ENCODE assay signal across 1 cellular context in the genomic region with DNA sequence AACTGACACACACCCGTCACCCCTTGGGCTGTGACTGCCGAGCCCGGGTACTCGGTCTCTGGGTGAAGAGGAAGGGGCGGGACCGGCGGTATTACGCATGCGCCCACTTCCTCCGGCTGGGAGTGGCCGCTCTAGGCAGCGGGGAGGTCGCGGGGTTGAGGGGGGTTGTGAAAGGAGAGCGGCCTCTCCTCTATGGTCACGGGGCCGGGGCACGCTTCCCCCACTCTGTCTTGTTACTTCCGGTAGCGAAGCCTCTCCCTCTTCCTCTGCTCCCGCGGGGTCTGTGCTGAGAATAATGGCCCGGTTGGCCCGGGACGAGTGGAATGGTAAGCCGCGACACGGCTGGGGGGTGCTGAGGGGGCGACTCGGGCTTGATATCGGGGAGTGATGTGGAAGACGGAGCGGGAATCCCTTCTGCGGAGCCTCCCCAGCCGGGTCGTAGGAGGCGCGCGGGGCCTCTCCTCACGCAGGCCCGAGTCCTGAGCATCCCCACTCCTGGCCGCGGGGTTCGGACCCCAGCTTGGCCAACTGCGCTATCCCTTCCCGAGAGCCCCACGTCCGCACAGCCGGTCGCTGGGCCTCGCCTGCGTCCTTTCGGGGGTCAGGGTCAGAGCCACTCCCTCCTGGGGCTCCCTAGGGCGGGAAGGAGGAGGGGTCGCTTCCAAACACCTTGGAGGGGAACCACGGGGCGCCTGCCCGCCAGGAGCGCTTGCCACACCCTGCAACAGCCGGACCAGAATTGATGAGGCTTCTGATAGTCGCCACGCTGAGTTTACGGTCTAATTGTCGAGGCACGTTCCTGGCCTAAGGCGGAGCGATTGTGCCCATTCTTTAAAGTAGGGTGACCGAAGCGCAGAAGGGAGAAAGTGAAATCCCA.
TF ChIP-seq lines count a peak whose summit lies in the region.

A gene with protein sequence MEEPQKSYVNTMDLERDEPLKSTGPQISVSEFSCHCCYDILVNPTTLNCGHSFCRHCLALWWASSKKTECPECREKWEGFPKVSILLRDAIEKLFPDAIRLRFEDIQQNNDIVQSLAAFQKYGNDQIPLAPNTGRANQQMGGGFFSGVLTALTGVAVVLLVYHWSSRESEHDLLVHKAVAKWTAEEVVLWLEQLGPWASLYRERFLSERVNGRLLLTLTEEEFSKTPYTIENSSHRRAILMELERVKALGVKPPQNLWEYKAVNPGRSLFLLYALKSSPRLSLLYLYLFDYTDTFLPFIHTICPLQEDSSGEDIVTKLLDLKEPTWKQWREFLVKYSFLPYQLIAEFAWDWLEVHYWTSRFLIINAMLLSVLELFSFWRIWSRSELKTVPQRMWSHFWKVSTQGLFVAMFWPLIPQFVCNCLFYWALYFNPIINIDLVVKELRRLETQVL (plus strand): TSS at position 259 of the 877 bp plus-strand sequence. CDS start 11,396 bp downstream, outside the sequence.

TF ChIP-seq in GM23338, 12 proteins besides CTCF, POLR2A, EP300 and RAD21 (continued from another document):
- TF ChIP-seq, protein P1, sequence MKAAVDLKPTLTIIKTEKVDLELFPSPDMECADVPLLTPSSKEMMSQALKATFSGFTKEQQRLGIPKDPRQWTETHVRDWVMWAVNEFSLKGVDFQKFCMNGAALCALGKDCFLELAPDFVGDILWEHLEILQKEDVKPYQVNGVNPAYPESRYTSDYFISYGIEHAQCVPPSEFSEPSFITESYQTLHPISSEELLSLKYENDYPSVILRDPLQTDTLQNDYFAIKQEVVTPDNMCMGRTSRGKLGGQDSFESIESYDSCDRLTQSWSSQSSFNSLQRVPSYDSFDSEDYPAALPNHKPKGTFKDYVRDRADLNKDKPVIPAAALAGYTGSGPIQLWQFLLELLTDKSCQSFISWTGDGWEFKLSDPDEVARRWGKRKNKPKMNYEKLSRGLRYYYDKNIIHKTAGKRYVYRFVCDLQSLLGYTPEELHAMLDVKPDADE (IDR thresholded peaks at IDR 0.05), result peak; percentile 78
